2 cellular contexts compared by ENCODE assay signal in genomic region chr3:67037615-67038014, GRCh38.
TF ChIP-seq lines count a peak whose summit lies in the region.

No MANE protein-coding gene starts in this region.

TF ChIP-seq in IMR-90, 13 proteins besides CTCF, POLR2A, EP300 and RAD21:
- peak; percentile 48; the same call in 1 of the 2 replicates for TF ChIP-seq SMC3 (IDR thresholded peaks at IDR 0.05; ENCODE audit: low read depth, low read length)
- TF ChIP-seq BHLHE40 (IDR thresholded peaks at IDR 0.05; ENCODE audit: low read depth, low read length) = peak; percentile 21; the same call in 1 of the 2 replicates
- TF ChIP-seq NFE2L2 (IDR thresholded peaks at IDR 0.05; ENCODE audit: low read depth, low read length) = no peak

TF ChIP-seq in GM12878, 131 proteins besides CTCF, POLR2A, EP300 and RAD21:
- TF ChIP-seq BHLHE40 (IDR thresholded peaks at IDR 0.05; ENCODE audit: borderline replicate concordance in 1 of 2, low read depth in 2 of 2, low read length in 1 of 2) (peak in 1 of 2 experiments; percentile 33; a peak in 1 of 4 replicates), BRCA1 (IDR thresholded peaks at IDR 0.05; ENCODE audit: low read depth, low read length) (no peak), SMC3 (IDR thresholded peaks at IDR 0.05; ENCODE audit: borderline replicate concordance, low read length) (peak; percentile 18; the same call in 1 of the 2 replicates)
TF ChIP-seq in GM12878: peak in this region for 2.
